In genomic region chr20:33081411-33082154, GRCh38 we compare ENCODE assay signal across 1 cellular context.
TF ChIP-seq lines count a peak whose summit lies in the region.

No MANE protein-coding gene starts in this region.

TF ChIP-seq in K562, 482 proteins besides CTCF, POLR2A, EP300 and RAD21 (continued from another document):
- TF ChIP-seq ID3 (CRISPR knock-in tag; IDR thresholded peaks at IDR 0.05) (no peak), ID3 (tag; IDR thresholded peaks at IDR 0.05) (no peak), ESRRB (CRISPR knock-in tag; IDR thresholded peaks at IDR 0.05; ENCODE audit: borderline replicate concordance) (no peak), ZNF224 (CRISPR knock-in tag; IDR thresholded peaks at IDR 0.05) (no peak), MCM5 (IDR thresholded peaks at IDR 0.05; ENCODE audit: low read depth) (no peak), OTX1 (CRISPR knock-in tag; IDR thresholded peaks at IDR 0.05) (no peak), RBFOX2 (IDR thresholded peaks at IDR 0.05; ENCODE audit: low read depth, low read length) (no peak), RBM25 (IDR thresholded peaks at IDR 0.05; ENCODE audit: low read depth, low read length, severe bottlenecking) (peak; percentile 91), CSDE1 (IDR thresholded peaks at IDR 0.05) (no peak), ETS1 (conservative IDR thresholded peaks at IDR 0.05; ENCODE audit: control insufficient read depth, low read depth, low read length) (no peak), BCOR (IDR thresholded peaks at IDR 0.05) (peak; percentile 69), KDM1A (IDR thresholded peaks at IDR 0.05) (peak in 1 of 2 experiments; percentile 41; a peak in 1 of 4 replicates), ZBTB34 (CRISPR knock-in tag; IDR thresholded peaks at IDR 0.05) (no peak), TAF1 (IDR thresholded peaks at IDR 0.05; ENCODE audit: control insufficient read depth, extremely low read depth, insufficient read depth, low read length, severe bottlenecking) (no peak), ZNF699 (CRISPR knock-in tag; IDR thresholded peaks at IDR 0.05; ENCODE audit: insufficient replicate concordance) (no peak), PCBP2 (IDR thresholded peaks at IDR 0.05; ENCODE audit: low read depth, low read length, poor library complexity, severe bottlenecking) (no peak), STAG1 (CRISPR knock-in tag; IDR thresholded peaks at IDR 0.05; ENCODE audit: borderline replicate concordance) (no peak), GMEB1 (CRISPR knock-in tag; IDR thresholded peaks at IDR 0.05) (no peak), HLTF (IDR thresholded peaks at IDR 0.05) (no peak), KAT8 (IDR thresholded peaks at IDR 0.05; ENCODE audit: low read depth) (no peak), ZNF77 (CRISPR knock-in tag; IDR thresholded peaks at IDR 0.05) (no peak), ADNP (tag; IDR thresholded peaks at IDR 0.05) (peak; percentile 62; the same call in 1 of the 2 replicates), NR2F6 (CRISPR knock-in tag; IDR thresholded peaks at IDR 0.05) (no peak), ARID3B (CRISPR knock-in tag; IDR thresholded peaks at IDR 0.05; ENCODE audit: borderline replicate concordance) (no peak), PHF21A (IDR thresholded peaks at IDR 0.05; ENCODE audit: borderline replicate concordance, low read depth) (no peak), TGIF2 (CRISPR knock-in tag; IDR thresholded peaks at IDR 0.05) (no peak), NR0B1 (IDR thresholded peaks at IDR 0.05; ENCODE audit: partially characterized antibody) (no peak), ZKSCAN1 (IDR thresholded peaks at IDR 0.05; ENCODE audit: low read depth, low read length) (peak; percentile 84), FIP1L1 (IDR thresholded peaks at IDR 0.05; ENCODE audit: low read depth, low read length, poor library complexity, severe bottlenecking) (no peak), PATZ1 (CRISPR knock-in tag; IDR thresholded peaks at IDR 0.05; ENCODE audit: borderline replicate concordance) (no peak)
